14 cellular contexts compared by ENCODE assay signal in genomic region chr3:17806876-17807275, GRCh38.
DNase-seq lines count a peak whose midpoint lies in the region; ATAC-seq and TF ChIP-seq lines count a peak whose summit lies in the region.
"Had no signal": no experiment of that assay in that cellular context is flagged by ENCODE, and none has a peak within 500 bp of the region (broad histone marks: within the 10 kb centered on the region; RNA-seq: fewer than 3 reads in every experiment).

No MANE protein-coding gene starts in this region.

- H3K27ac Mint-ChIP-seq in GM23338 (no peak overlapping the region), T-helper 17 cell (peak overlapping the region; percentile 53), immature natural killer cell (no peak overlapping the region)
- H3K27ac Mint-ChIP-seq: CD4-positive, alpha-beta memory T cell had no signal

- H3K27me3 ChIP-seq in GM23338 (ENCODE audit: insufficient read depth) = no peaks in the 10 kb centered on the region

- no peaks in the 10 kb centered on the region for H4K20me1 ChIP-seq in GM23338 (replicated peaks; ENCODE audit: insufficient read depth)

- ATAC-seq in GM23338 (no peak), T-helper 17 cell (no peak), GM19328 (IDR thresholded peaks at IDR 0.05; ENCODE audit: unreplicated experiment) (no peak)

- H3K9me2 ChIP-seq in GM23338 (ENCODE audit: insufficient read depth) = no peaks in the 10 kb centered on the region

- DNase-seq in EH (ENCODE audit: low read depth) (peak; percentile 61), GM23338 (ENCODE audit: low spot score) (no peak), T-helper 17 cell (no peak), immature natural killer cell (no peak)
- DNase-seq in NK-92 treated with Interleukin-12 subunit alpha and Interleukin-12 subunit beta, amount 100 ng/mL, for 24 hours (lab: John Stamatoyannopoulos, UW) = no peak
- DNase-seq: C1 segment of cervical spinal cord, Calu3, COR-L47, DMS53, DMS79 treated with DMSO at 0.1 percent for 48 hours, GOT3 had no signal

- H3K4me1 Mint-ChIP-seq in GM23338 (peaks cover 5% of the 10 kb centered on the region; the same call in 2 of the 3 replicates), T-helper 17 cell (peaks cover 8% of the 10 kb centered on the region), immature natural killer cell (peaks cover 0 to 7% of the 10 kb centered on the region in 2 donors)

- H3K36me3 Mint-ChIP-seq in GM23338 (ENCODE audit: low read depth) = no peaks in the 10 kb centered on the region
- no peaks in the 10 kb centered on the region for H3K36me3 Mint-ChIP-seq in T-helper 17 cell (ENCODE audit: low read depth)
- no peaks in the 10 kb centered on the region for H3K36me3 Mint-ChIP-seq in immature natural killer cell
- H3K36me3 Mint-ChIP-seq: CD4-positive, alpha-beta memory T cell had no signal

- TF ChIP-seq CTCF in GM23338 (conservative IDR thresholded peaks at IDR 0.05; ENCODE audit: low read depth in 2 of 2) = no peak

- no peak overlapping the region for H3K4me2 ChIP-seq in GM23338

- H3K36me3 ChIP-seq in GM23338 (ENCODE audit: insufficient read depth) = no peaks in the 10 kb centered on the region
- H3K36me3 ChIP-seq: HAP-1 had no signal

- peak overlapping the region; percentile 61; the same call in 1 of the 2 replicates for H2AFZ ChIP-seq in GM23338

- no peak overlapping the region for H3K4me3 ChIP-seq in GM23338
- H3K4me3 ChIP-seq: HAP-1 had no signal

- H3K9me3 Mint-ChIP-seq in GM23338 (no peaks in the 10 kb centered on the region), immature natural killer cell (peaks cover 0 to 1% (median 0%) of the 10 kb centered on the region in 6 donors)
- H3K9me3 Mint-ChIP-seq: CD4-positive, alpha-beta memory T cell had no signal

- H3K79me2 ChIP-seq in GM23338 (replicated peaks; ENCODE audit: insufficient read depth) = no peaks in the 10 kb centered on the region

- no peaks in the 10 kb centered on the region for H3K4me1 ChIP-seq in GM23338 (ENCODE audit: insufficient read depth)
- H3K4me1 ChIP-seq: HAP-1 had no signal

- H3K27me3 Mint-ChIP-seq in GM23338 (ENCODE audit: insufficient read depth, low read depth, poor library complexity) (no peaks in the 10 kb centered on the region), T-helper 17 cell (peaks cover 29% of the 10 kb centered on the region), immature natural killer cell (ENCODE audit: low read depth in 3 of 3) (peaks cover 4 to 12% (median 8%) of the 10 kb centered on the region in 3 donors)

- H3K4me3 Mint-ChIP-seq in GM23338 (no peak overlapping the region), T-helper 17 cell (no peak overlapping the region), immature natural killer cell (no peak overlapping the region)

- H3K27ac ChIP-seq in GM23338 (ENCODE audit: low read depth) = no peak overlapping the region

- no peaks in the 10 kb centered on the region for H3K9me3 ChIP-seq in T-helper 17 cell (ENCODE audit: control insufficient read depth, low read length, poor library complexity, severe bottlenecking)
- H3K9me3 ChIP-seq: HAP-1 had no signal

- H3F3A ChIP-seq in GM23338 (replicated peaks; ENCODE audit: low read depth) = no peaks in the 10 kb centered on the region

TF ChIP-seq in GM23338, 12 proteins besides CTCF, POLR2A, EP300 and RAD21:
- TF ChIP-seq EZH2 (IDR thresholded peaks at IDR 0.05; ENCODE audit: low read depth, unreplicated experiment) (no peak), ZNF331 (CRISPR knock-in tag; IDR thresholded peaks at IDR 0.05; ENCODE audit: low read depth) (no peak), ETS1 (IDR thresholded peaks at IDR 0.05) (no peak), STAT1 (IDR thresholded peaks at IDR 0.05; ENCODE audit: unreplicated experiment) (no peak), NANOG (IDR thresholded peaks at IDR 0.05; ENCODE audit: borderline replicate concordance) (no peak), POLR2AphosphoS5 (IDR thresholded peaks at IDR 0.05; ENCODE audit: low read depth) (no peak), CREB1 (CRISPR knock-in tag; IDR thresholded peaks at IDR 0.05; ENCODE audit: low read depth) (no peak), EZH2phosphoT487 (IDR thresholded peaks at IDR 0.05; ENCODE audit: unreplicated experiment) (no peak), JUNB (IDR thresholded peaks at IDR 0.05; ENCODE audit: unreplicated experiment) (no peak), ZNF462 (CRISPR knock-in tag; IDR thresholded peaks at IDR 0.05) (no peak)
